In genomic region chr12:92144631-92145480, GRCh38 we compare ENCODE assay signal across 1 cellular context.
TF ChIP-seq lines count a peak whose summit lies in the region.

No MANE protein-coding gene starts in this region.

TF ChIP-seq in SK-N-SH treated with all-trans-retinoic acid at 6 μM for 48 hours, 23 proteins besides CTCF, POLR2A, EP300 and RAD21 (continued from another document):
- TF ChIP-seq ZC3H10 (CRISPR knock-in tag; IDR thresholded peaks at IDR 0.05) (no peak), SNAI2 (CRISPR knock-in tag; IDR thresholded peaks at IDR 0.05) (no peak), ARNTL (CRISPR knock-in tag; IDR thresholded peaks at IDR 0.05; ENCODE audit: borderline replicate concordance, low read depth) (no peak), ZFP3 (CRISPR knock-in tag; IDR thresholded peaks at IDR 0.05) (no peak), PPARA (CRISPR knock-in tag; IDR thresholded peaks at IDR 0.05; ENCODE audit: borderline replicate concordance) (no peak)
